ENCODE assay signal across 13 cellular contexts in genomic region chrX:54359408-54359807, GRCh38. TPM values are rescaled to one million over a fixed set of nuclear protein-coding genes. Genes with fewer than 3 reads are reported as not detected.
DNase-seq lines count a peak whose midpoint lies in the region; ATAC-seq and TF ChIP-seq lines count a peak whose summit lies in the region.
"Had no signal": no experiment of that assay in that cellular context is flagged by ENCODE, and none has a peak within 500 bp of the region (broad histone marks: within the 10 kb centered on the region; RNA-seq: fewer than 3 reads in every experiment).

No MANE protein-coding gene starts in this region.

- POLR2A ChIA-PET in OCI-LY7 (lab: Charles Lee) = no interaction called here

- peaks cover 8% of the 10 kb centered on the region for H3K4me1 Mint-ChIP-seq in activated T-cell treated with anti-CD3 and anti-CD28 coated beads, Interleukin-2, amount 50 U/mL, for 72 hours (ENCODE audit: low read depth)
- H3K4me1 Mint-ChIP-seq in activated T-helper 17 cell treated with anti-CD3 and anti-CD28 coated beads, Interleukin-2, amount 50 U/mL, for 72 hours = peaks cover 12% of the 10 kb centered on the region

- no peak overlapping the region for H3K27ac Mint-ChIP-seq in activated T-cell treated with anti-CD3 and anti-CD28 coated beads, Interleukin-2, amount 50 U/mL, for 72 hours
- H3K27ac Mint-ChIP-seq in activated T-helper 17 cell treated with anti-CD3 and anti-CD28 coated beads, Interleukin-2, amount 50 U/mL, for 72 hours = no peak overlapping the region

- no peaks in the 10 kb centered on the region for H3F3A ChIP-seq in smooth muscle cell (ENCODE audit: low read depth)

- CTCF ChIA-PET in OCI-LY7 (lab: Charles Lee; ENCODE audit: unreplicated experiment) = no interaction called here

- intact Hi-C loops in OCI-LY7 (cut with micrococcal nuclease; ENCODE audit: unreplicated experiment) = no loop called here

- no peaks in the 10 kb centered on the region for H3K9me2 ChIP-seq in OCI-LY7 (ENCODE audit: insufficient read depth, low read length)

- no peaks in the 10 kb centered on the region for H3K9me3 Mint-ChIP-seq in activated T-cell treated with anti-CD3 and anti-CD28 coated beads, Interleukin-2, amount 50 U/mL, for 72 hours
- no peaks in the 10 kb centered on the region for H3K9me3 Mint-ChIP-seq in activated T-helper 17 cell treated with anti-CD3 and anti-CD28 coated beads, Interleukin-2, amount 50 U/mL, for 72 hours

- H3K36me3 Mint-ChIP-seq in activated T-cell treated with anti-CD3 and anti-CD28 coated beads, Interleukin-2, amount 50 U/mL, for 72 hours (ENCODE audit: insufficient read depth in 2 of 2) = peaks cover 0 to 1% of the 10 kb centered on the region in 2 donors
- peaks cover 5% of the 10 kb centered on the region for H3K36me3 Mint-ChIP-seq in activated T-helper 17 cell treated with anti-CD3 and anti-CD28 coated beads, Interleukin-2, amount 50 U/mL, for 72 hours (ENCODE audit: low read depth)

- H4K20me1 ChIP-seq in smooth muscle cell (ENCODE audit: low read depth) = no peaks in the 10 kb centered on the region
- no peaks in the 10 kb centered on the region for H4K20me1 ChIP-seq in OCI-LY7 (ENCODE audit: insufficient read depth, low read length)

- H2AFZ ChIP-seq in smooth muscle cell (ENCODE audit: low read depth) = peak overlapping the region; percentile 86
- H2AFZ ChIP-seq in OCI-LY7 (ENCODE audit: low read length) = no peak overlapping the region

- no peaks in the 10 kb centered on the region for H3K36me3 ChIP-seq in iPS-15b (ENCODE audit: control insufficient read depth, insufficient read depth, low read length)
- H3K36me3 ChIP-seq in smooth muscle cell (ENCODE audit: low read depth) = no peaks in the 10 kb centered on the region
- H3K36me3 ChIP-seq in OCI-LY7 (ENCODE audit: insufficient read depth, low read length) = no peaks in the 10 kb centered on the region
- H3K36me3 ChIP-seq: colonic mucosa, tibial nerve had no signal

- H3K27ac ChIP-seq in smooth muscle cell (ENCODE audit: low read depth) (peak overlapping the region; percentile 82), OCI-LY7 (ENCODE audit: low read depth, low read length, poor library complexity, severe bottlenecking) (no peak overlapping the region)
- H3K27ac ChIP-seq: colonic mucosa, SK-N-MC had no signal

- no peak for TF ChIP-seq CTCF in smooth muscle cell (IDR thresholded peaks at IDR 0.05; ENCODE audit: borderline replicate concordance, insufficient read depth, poor library complexity, severe bottlenecking)
- TF ChIP-seq CTCF in OCI-LY7 (conservative IDR thresholded peaks at IDR 0.05; ENCODE audit: low read length) = no peak

- H3K9me3 ChIP-seq in iPS-15b (ENCODE audit: control insufficient read depth, insufficient read depth, low read length) = no peaks in the 10 kb centered on the region
- H3K9me3 ChIP-seq in smooth muscle cell (replicated peaks; ENCODE audit: low read depth) = no peaks in the 10 kb centered on the region
- no peaks in the 10 kb centered on the region for H3K9me3 ChIP-seq in OCI-LY7 (ENCODE audit: low read length)
- H3K9me3 ChIP-seq: colonic mucosa, tibial nerve had no signal

- H3K4me1 ChIP-seq in iPS-15b (ENCODE audit: control insufficient read depth, insufficient read depth, low read length) (peaks cover 2% of the 10 kb centered on the region), smooth muscle cell (ENCODE audit: low read depth) (no peaks in the 10 kb centered on the region), OCI-LY7 (ENCODE audit: insufficient read depth, low read length, poor library complexity, severe bottlenecking) (no peaks in the 10 kb centered on the region)
- H3K4me1 ChIP-seq: colonic mucosa had no signal

- H3K27me3 ChIP-seq in iPS-15b (ENCODE audit: control insufficient read depth, insufficient read depth, low read length) = no peaks in the 10 kb centered on the region
- H3K27me3 ChIP-seq in smooth muscle cell (ENCODE audit: low read depth) = no peaks in the 10 kb centered on the region

- H3K4me3 ChIP-seq in iPS-15b (ENCODE audit: low read depth, low read length) (peak overlapping the region; percentile 58), smooth muscle cell (peak overlapping the region; percentile 69), OCI-LY7 (ENCODE audit: low read depth, low read length, poor library complexity, severe bottlenecking) (no peak overlapping the region)
- H3K4me3 ChIP-seq: colonic mucosa had no signal

- ATAC-seq in activated T-cell treated with anti-CD3 and anti-CD28 coated beads, Interleukin-2, amount 50 U/mL, for 72 hours (replicated peaks in 1 of 2) = no peak
- no peak for ATAC-seq in activated T-helper 17 cell treated with anti-CD3 and anti-CD28 coated beads, Interleukin-2, amount 50 U/mL, for 72 hours (replicated peaks)

- no peaks in the 10 kb centered on the region for H3K79me2 ChIP-seq in smooth muscle cell (ENCODE audit: low read depth)
- H3K79me2 ChIP-seq in OCI-LY7 (ENCODE audit: insufficient read depth, low read depth, low read length) = no peaks in the 10 kb centered on the region

- H3K4me3 Mint-ChIP-seq in activated T-cell treated with anti-CD3 and anti-CD28 coated beads, Interleukin-2, amount 50 U/mL, for 72 hours = peak overlapping the region; percentile 83 to 91
- H3K4me3 Mint-ChIP-seq in activated T-helper 17 cell treated with anti-CD3 and anti-CD28 coated beads, Interleukin-2, amount 50 U/mL, for 72 hours = peak overlapping the region; percentile 89

- no TSS peak for BruUV-seq in OCI-LY7 (replicated peaks; lab: Mats Ljungman, UMichigan)

- 68% methylated on average over 4 of the region's 4 CpGs for WGBS in smooth muscle cell (ENCODE audit: low lambda C conversion rate)

- no peak for DNase-seq in activated T-cell treated with anti-CD3 and anti-CD28 coated beads, Interleukin-2, amount 50 U/mL, for 72 hours
- no peak for DNase-seq in activated T-cell treated with anti-CD3 and anti-CD28 coated beads for 4 hours
- no peak for DNase-seq in smooth muscle cell (lab: John Stamatoyannopoulos, UW; ENCODE audit: unreplicated experiment)
- DNase-seq in CD1c-positive myeloid dendritic cell (ENCODE audit: extremely low spot score) = no peak
- no peak for DNase-seq in Ammon's horn (ENCODE audit: low spot score)
- no peak for DNase-seq in OCI-LY7 (ENCODE audit: low spot score)
- DNase-seq: GDM1, NCI-H446 had no signal

- H3K9ac ChIP-seq in iPS-15b (ENCODE audit: low read depth, low read length) (peak overlapping the region; percentile 70), smooth muscle cell (ENCODE audit: low read depth) (peak overlapping the region; percentile 67)

- peak overlapping the region; percentile 82 for H3K4me2 ChIP-seq in smooth muscle cell
- no peak overlapping the region for H3K4me2 ChIP-seq in OCI-LY7 (ENCODE audit: low read length)

- H3K27me3 Mint-ChIP-seq in activated T-cell treated with anti-CD3 and anti-CD28 coated beads, Interleukin-2, amount 50 U/mL, for 72 hours (ENCODE audit: low read depth) = peaks cover 50% of the 10 kb centered on the region
- peaks cover 16% of the 10 kb centered on the region for H3K27me3 Mint-ChIP-seq in activated T-helper 17 cell treated with anti-CD3 and anti-CD28 coated beads, Interleukin-2, amount 50 U/mL, for 72 hours

RNA-seq across cellular contexts. Expression of gene WNK3, which starts 1.6 kb away (rescaled TPM):
- 1 to 10 TPM; 1.3 to 1.4 TPM for total RNA-seq in activated T-cell treated with anti-CD3 and anti-CD28 coated beads, Interleukin-2, amount 50 U/mL, for 72 hours
- total RNA-seq in activated T-helper 17 cell treated with anti-CD3 and anti-CD28 coated beads, Interleukin-2, amount 50 U/mL, for 72 hours = 1 to 10 TPM in 1 of 2 donors, under 1 TPM in 1; 0.11 to 1.3 TPM
- total RNA-seq in smooth muscle cell (5.4 and 6.7 TPM in 2 replicates), OCI-LY7 (2022) (0.17 TPM in 1 of 2 replicates, not detected in the other)
- polyA plus RNA-seq in smooth muscle cell = 3.3 and 3.6 TPM in 2 replicates
- total RNA-seq in OCI-LY7 (2014; rRNA removed; shearing (Covaris generic)) = not detected in 2 replicates
